6 cellular contexts compared by ENCODE assay signal in genomic region chr12:55706840-55707671, GRCh38. TPM values are rescaled to one million over a fixed set of nuclear protein-coding genes. Genes with fewer than 3 reads are reported as not detected.
A peak's percentile ranks its signal among the peaks of the same experiment; 100 is the strongest.
DNase-seq lines count a peak whose midpoint lies in the region; ATAC-seq and TF ChIP-seq lines count a peak whose summit lies in the region.

No MANE protein-coding gene starts in this region.

- H3K4me3 Mint-ChIP-seq in activated T-cell treated with anti-CD3 and anti-CD28 coated beads, Interleukin-2, amount 50 U/mL, for 72 hours: peak overlapping the region; percentile 22 to 83
- peak overlapping the region; percentile 80 for H3K4me3 Mint-ChIP-seq in memory B cell

- TF ChIP-seq CTCF in GM06990 (IDR thresholded peaks at IDR 0.05; ENCODE audit: insufficient read depth, low read length, poor library complexity, severe bottlenecking): no peak

- H3K4me1 Mint-ChIP-seq in activated T-cell treated with anti-CD3 and anti-CD28 coated beads, Interleukin-2, amount 50 U/mL, for 72 hours (ENCODE audit: low read depth): peaks cover 18% of the 10 kb centered on the region
- H3K4me1 Mint-ChIP-seq in memory B cell: peaks cover 18% of the 10 kb centered on the region

- peak; percentile 28 for ATAC-seq in activated T-cell treated with anti-CD3 and anti-CD28 coated beads, Interleukin-2, amount 50 U/mL, for 72 hours (replicated peaks in 1 of 2)
- ATAC-seq in memory B cell (ENCODE audit: low read depth) (peak; percentile 8), GM18873 (IDR thresholded peaks at IDR 0.05; ENCODE audit: low FRiP score, unreplicated experiment) (no peak), HG03565 (IDR thresholded peaks at IDR 0.05; ENCODE audit: unreplicated experiment) (no peak)

- peak overlapping the region; percentile 59; the same call in 1 of the 2 replicates for H3K4me3 ChIP-seq in GM06990 (replicated peaks; ENCODE audit: low read depth, low read length)

- H3K27me3 Mint-ChIP-seq in activated T-cell treated with anti-CD3 and anti-CD28 coated beads, Interleukin-2, amount 50 U/mL, for 72 hours (ENCODE audit: low read depth): peaks cover 32% of the 10 kb centered on the region
- H3K27me3 Mint-ChIP-seq in memory B cell: peaks cover 12% of the 10 kb centered on the region

- H3K36me3 ChIP-seq in GM06990 (ENCODE audit: control insufficient read depth, insufficient read depth, low read length): no peaks in the 10 kb centered on the region

- no peak overlapping the region for H3K27ac Mint-ChIP-seq in activated T-cell treated with anti-CD3 and anti-CD28 coated beads, Interleukin-2, amount 50 U/mL, for 72 hours
- no peak overlapping the region for H3K27ac Mint-ChIP-seq in memory B cell

- no peaks in the 10 kb centered on the region for H3K9me3 Mint-ChIP-seq in activated T-cell treated with anti-CD3 and anti-CD28 coated beads, Interleukin-2, amount 50 U/mL, for 72 hours
- H3K9me3 Mint-ChIP-seq in memory B cell: no peaks in the 10 kb centered on the region

- H3K27me3 ChIP-seq in GM06990 (replicated peaks; ENCODE audit: control insufficient read depth, insufficient read depth, low read length): peaks cover 2% of the 10 kb centered on the region

- H3K36me3 Mint-ChIP-seq in activated T-cell treated with anti-CD3 and anti-CD28 coated beads, Interleukin-2, amount 50 U/mL, for 72 hours (ENCODE audit: insufficient read depth in 2 of 2): no peaks in the 10 kb centered on the region
- no peaks in the 10 kb centered on the region for H3K36me3 Mint-ChIP-seq in memory B cell

- DNase-seq in GM06990 (ENCODE audit: extremely low read depth, insufficient read length) (no peak), memory B cell (ENCODE audit: low spot score in 2 of 2) (no peak), GM19238 (ENCODE audit: insufficient read length, low spot score) (no peak)
- DNase-seq in activated T-cell treated with anti-CD3 and anti-CD28 coated beads, Interleukin-2, amount 50 U/mL, for 72 hours: peak in 1 of 2 donors; percentile 17

RNA-seq across cellular contexts. Expression of gene ITGA7, which starts 0.6 kb away (rescaled TPM):
- 1 to 10 TPM; 6.6 to 8.9 TPM for total RNA-seq in activated T-cell treated with anti-CD3 and anti-CD28 coated beads, Interleukin-2, amount 50 U/mL, for 72 hours

RNA-seq across cellular contexts. Expression of gene BLOC1S1, which starts 8.8 kb away (rescaled TPM):
- 100 to 1,000 TPM; 116 to 121 TPM for total RNA-seq in activated T-cell treated with anti-CD3 and anti-CD28 coated beads, Interleukin-2, amount 50 U/mL, for 72 hours

RNA-seq across cellular contexts. Expression of gene RDH5, which starts 13.1 kb away (rescaled TPM):
- 1 to 10 TPM; 7.3 to 9.3 TPM for total RNA-seq in activated T-cell treated with anti-CD3 and anti-CD28 coated beads, Interleukin-2, amount 50 U/mL, for 72 hours

RNA-seq across cellular contexts. Expression of gene CD63, which starts 21.8 kb away (rescaled TPM):
- total RNA-seq in activated T-cell treated with anti-CD3 and anti-CD28 coated beads, Interleukin-2, amount 50 U/mL, for 72 hours: 100 to 1,000 TPM; 122 to 154 TPM

RNA-seq across cellular contexts. Expression of gene GDF11, which starts 35.9 kb away (rescaled TPM):
- total RNA-seq in activated T-cell treated with anti-CD3 and anti-CD28 coated beads, Interleukin-2, amount 50 U/mL, for 72 hours: 1 to 10 TPM; 3.4 to 4.8 TPM

Comparison
In these comparisons a context has a peak if more than half of its experiments do, and no peak if none do; other contexts are left out.
1. ATAC-seq: peak in activated T-cell treated with anti-CD3 and anti-CD28 coated beads, Interleukin-2, amount 50 U/mL, for 72 hours (2 of 2) and memory B cell (single experiment); none in GM18873 (single experiment) and HG03565 (single experiment).